ENCODE assay signal across 1 cellular context in the genomic region with DNA sequence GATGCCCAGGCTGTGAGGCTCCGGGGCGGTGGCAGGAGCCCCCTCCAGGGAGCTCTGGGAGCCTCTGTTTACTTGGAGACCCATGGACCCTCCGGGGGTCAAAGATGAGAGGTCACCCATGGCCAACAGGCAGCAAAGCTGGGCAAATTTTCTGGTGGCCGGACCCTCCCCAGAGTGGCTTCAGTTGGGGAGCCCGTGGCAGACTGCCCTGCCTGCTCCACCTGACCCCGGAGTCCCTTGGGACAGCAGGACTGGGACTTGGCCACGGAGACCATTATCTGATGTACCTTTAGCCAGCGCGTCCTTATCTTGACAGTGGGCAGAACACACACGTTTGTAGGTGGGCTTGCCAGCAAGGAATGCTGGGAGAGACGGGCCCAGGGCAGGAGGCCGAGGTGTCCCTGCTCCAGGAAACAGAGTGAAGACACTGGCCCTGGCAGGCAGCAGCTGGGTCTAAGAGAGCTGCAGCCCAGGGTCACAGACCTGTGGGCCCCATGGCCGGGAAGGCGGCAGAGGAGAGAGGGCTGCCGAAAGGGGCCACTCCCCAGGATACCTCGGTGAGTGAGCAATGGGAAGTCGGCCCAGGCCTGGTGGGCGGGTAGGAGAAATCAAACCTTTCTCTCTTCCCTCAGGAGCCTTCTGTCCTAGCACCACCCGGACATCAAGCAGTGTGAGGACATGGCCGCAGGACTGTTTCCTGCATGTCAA.
TF ChIP-seq lines count a peak whose summit lies in the region.

A gene (minus strand): TSS at position 280 of the 708 bp plus-strand sequence. CDS start 160 bp downstream, at position 120.
A gene (plus strand): TSS at position 412 of the 708 bp plus-strand sequence. CDS start 83 bp downstream, at position 495.

TF ChIP-seq in HepG2, 621 proteins besides CTCF, POLR2A, EP300 and RAD21 (continued from another document and continues in another):
- TF ChIP-seq, protein P1, sequence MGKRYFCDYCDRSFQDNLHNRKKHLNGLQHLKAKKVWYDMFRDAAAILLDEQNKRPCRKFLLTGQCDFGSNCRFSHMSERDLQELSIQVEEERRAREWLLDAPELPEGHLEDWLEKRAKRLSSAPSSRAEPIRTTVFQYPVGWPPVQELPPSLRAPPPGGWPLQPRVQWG (CRISPR knock-in tag; IDR thresholded peaks at IDR 0.05; ENCODE audit: borderline replicate concordance, low read depth), result 0 out of 2 replicates have a peak, but pooled peaks have one; percentile 19
- TF ChIP-seq ZNF557 (CRISPR knock-in tag; IDR thresholded peaks at IDR 0.05) (no peak), ZNF430 (CRISPR knock-in tag; IDR thresholded peaks at IDR 0.05) (no peak), POLR2AphosphoS5 (IDR thresholded peaks at IDR 0.05; ENCODE audit: low read depth, low read length) (peak; percentile 78), TP53 (CRISPR knock-in tag; conservative IDR thresholded peaks at IDR 0.05) (0 out of 2 replicates have a peak, but pooled peaks have one; percentile 44), MTF2 (CRISPR knock-in tag; IDR thresholded peaks at IDR 0.05; ENCODE audit: borderline replicate concordance) (no peak), BORCS8-MEF2B (CRISPR knock-in tag; IDR thresholded peaks at IDR 0.05) (peak; percentile 33; the same call in 1 of the 2 replicates), ZNF761 (CRISPR knock-in tag; conservative IDR thresholded peaks at IDR 0.05) (0 out of 2 replicates have a peak, but pooled peaks have one; percentile 29), HNF4A (CRISPR knock-in tag; IDR thresholded peaks at IDR 0.05) (peak; percentile 72), CBX5 (CRISPR knock-in tag; IDR thresholded peaks at IDR 0.05; ENCODE audit: borderline replicate concordance) (peak; percentile 67; the same call in 1 of the 2 replicates), PAX8 (CRISPR knock-in tag; IDR thresholded peaks at IDR 0.05; ENCODE audit: borderline replicate concordance) (0 out of 2 replicates have a peak, but pooled peaks have one; percentile 29), THAP11 (CRISPR knock-in tag; IDR thresholded peaks at IDR 0.05) (peak; percentile 89), EEA1 (CRISPR knock-in tag; IDR thresholded peaks at IDR 0.05; ENCODE audit: borderline replicate concordance) (no peak), TOE1 (CRISPR knock-in tag; IDR thresholded peaks at IDR 0.05) (0 out of 2 replicates have a peak, but pooled peaks have one; percentile 4), KLF15 (CRISPR knock-in tag; IDR thresholded peaks at IDR 0.05; ENCODE audit: borderline replicate concordance) (0 out of 2 replicates have a peak, but pooled peaks have one; percentile 57), IKZF4 (CRISPR knock-in tag; IDR thresholded peaks at IDR 0.05; ENCODE audit: borderline replicate concordance, low read depth, not compliant biosample characterization) (peak; percentile 85), MAFK (conservative IDR thresholded peaks at IDR 0.05 in 1 of 2, IDR thresholded peaks at IDR 0.05 in 1 of 2; ENCODE audit: low read length in 2 of 2) (no peak), ZNF766 (CRISPR knock-in tag; IDR thresholded peaks at IDR 0.05; ENCODE audit: borderline replicate concordance) (peak; percentile 29; the same call in 1 of the 2 replicates), NFIB (CRISPR knock-in tag; IDR thresholded peaks at IDR 0.05; ENCODE audit: borderline replicate concordance) (no peak)
- TF ChIP-seq, protein P2, sequence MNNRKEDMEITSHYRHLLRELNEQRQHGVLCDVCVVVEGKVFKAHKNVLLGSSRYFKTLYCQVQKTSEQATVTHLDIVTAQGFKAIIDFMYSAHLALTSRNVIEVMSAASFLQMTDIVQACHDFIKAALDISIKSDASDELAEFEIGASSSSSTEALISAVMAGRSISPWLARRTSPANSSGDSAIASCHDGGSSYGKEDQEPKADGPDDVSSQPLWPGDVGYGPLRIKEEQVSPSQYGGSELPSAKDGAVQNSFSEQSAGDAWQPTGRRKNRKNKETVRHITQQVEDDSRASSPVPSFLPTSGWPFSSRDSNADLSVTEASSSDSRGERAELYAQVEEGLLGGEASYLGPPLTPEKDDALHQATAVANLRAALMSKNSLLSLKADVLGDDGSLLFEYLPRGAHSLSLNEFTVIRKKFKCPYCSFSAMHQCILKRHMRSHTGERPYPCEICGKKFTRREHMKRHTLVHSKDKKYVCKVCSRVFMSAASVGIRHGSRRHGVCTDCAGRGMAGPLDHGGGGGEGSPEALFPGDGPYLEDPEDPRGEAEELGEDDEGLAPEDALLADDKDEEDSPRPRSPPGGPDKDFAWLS (CRISPR knock-in tag; IDR thresholded peaks at IDR 0.05; ENCODE audit: borderline replicate concordance), result no peak
- TF ChIP-seq, protein P3, sequence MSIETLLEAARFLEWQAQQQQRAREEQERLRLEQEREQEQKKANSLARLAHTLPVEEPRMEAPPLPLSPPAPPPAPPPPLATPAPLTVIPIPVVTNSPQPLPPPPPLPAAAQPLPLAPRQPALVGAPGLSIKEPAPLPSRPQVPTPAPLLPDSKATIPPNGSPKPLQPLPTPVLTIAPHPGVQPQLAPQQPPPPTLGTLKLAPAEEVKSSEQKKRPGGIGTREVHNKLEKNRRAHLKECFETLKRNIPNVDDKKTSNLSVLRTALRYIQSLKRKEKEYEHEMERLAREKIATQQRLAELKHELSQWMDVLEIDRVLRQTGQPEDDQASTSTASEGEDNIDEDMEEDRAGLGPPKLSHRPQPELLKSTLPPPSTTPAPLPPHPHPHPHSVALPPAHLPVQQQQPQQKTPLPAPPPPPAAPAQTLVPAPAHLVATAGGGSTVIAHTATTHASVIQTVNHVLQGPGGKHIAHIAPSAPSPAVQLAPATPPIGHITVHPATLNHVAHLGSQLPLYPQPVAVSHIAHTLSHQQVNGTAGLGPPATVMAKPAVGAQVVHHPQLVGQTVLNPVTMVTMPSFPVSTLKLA (IDR thresholded peaks at IDR 0.05), result no peak
- TF ChIP-seq, protein P4, sequence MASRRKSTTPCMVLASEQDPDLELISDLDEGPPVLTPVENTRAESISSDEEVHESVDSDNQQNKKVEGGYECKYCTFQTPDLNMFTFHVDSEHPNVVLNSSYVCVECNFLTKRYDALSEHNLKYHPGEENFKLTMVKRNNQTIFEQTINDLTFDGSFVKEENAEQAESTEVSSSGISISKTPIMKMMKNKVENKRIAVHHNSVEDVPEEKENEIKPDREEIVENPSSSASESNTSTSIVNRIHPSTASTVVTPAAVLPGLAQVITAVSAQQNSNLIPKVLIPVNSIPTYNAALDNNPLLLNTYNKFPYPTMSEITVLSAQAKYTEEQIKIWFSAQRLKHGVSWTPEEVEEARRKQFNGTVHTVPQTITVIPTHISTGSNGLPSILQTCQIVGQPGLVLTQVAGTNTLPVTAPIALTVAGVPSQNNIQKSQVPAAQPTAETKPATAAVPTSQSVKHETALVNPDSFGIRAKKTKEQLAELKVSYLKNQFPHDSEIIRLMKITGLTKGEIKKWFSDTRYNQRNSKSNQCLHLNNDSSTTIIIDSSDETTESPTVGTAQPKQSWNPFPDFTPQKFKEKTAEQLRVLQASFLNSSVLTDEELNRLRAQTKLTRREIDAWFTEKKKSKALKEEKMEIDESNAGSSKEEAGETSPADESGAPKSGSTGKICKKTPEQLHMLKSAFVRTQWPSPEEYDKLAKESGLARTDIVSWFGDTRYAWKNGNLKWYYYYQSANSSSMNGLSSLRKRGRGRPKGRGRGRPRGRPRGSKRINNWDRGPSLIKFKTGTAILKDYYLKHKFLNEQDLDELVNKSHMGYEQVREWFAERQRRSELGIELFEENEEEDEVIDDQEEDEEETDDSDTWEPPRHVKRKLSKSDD (CRISPR knock-in tag; IDR thresholded peaks at IDR 0.05; ENCODE audit: low read depth), result peak; percentile 34; the same call in 1 of the 2 replicates
- TF ChIP-seq, protein P5, sequence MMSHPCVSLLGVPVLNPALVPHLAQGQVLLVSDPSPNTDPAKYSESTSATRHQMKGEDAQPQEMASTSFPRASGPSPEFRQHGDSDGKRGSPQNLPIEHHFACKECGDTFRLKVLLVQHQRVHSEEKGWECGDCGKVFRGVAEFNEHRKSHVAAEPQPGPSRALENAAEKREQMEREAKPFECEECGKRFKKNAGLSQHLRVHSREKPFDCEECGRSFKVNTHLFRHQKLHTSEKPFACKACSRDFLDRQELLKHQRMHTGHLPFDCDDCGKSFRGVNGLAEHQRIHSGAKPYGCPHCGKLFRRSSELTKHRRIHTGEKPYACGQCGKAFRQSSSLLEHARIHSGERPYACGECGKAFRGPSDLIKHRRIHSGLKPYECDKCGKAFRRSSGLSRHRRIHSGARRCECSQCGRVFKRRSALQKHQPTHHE (CRISPR knock-in tag; IDR thresholded peaks at IDR 0.05; ENCODE audit: borderline replicate concordance), result 0 out of 2 replicates have a peak, but pooled peaks have one; percentile 83
- TF ChIP-seq, protein P6, sequence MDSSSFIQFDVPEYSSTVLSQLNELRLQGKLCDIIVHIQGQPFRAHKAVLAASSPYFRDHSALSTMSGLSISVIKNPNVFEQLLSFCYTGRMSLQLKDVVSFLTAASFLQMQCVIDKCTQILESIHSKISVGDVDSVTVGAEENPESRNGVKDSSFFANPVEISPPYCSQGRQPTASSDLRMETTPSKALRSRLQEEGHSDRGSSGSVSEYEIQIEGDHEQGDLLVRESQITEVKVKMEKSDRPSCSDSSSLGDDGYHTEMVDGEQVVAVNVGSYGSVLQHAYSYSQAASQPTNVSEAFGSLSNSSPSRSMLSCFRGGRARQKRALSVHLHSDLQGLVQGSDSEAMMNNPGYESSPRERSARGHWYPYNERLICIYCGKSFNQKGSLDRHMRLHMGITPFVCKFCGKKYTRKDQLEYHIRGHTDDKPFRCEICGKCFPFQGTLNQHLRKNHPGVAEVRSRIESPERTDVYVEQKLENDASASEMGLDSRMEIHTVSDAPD (CRISPR knock-in tag; IDR thresholded peaks at IDR 0.05), result no peak
- TF ChIP-seq, protein P7, sequence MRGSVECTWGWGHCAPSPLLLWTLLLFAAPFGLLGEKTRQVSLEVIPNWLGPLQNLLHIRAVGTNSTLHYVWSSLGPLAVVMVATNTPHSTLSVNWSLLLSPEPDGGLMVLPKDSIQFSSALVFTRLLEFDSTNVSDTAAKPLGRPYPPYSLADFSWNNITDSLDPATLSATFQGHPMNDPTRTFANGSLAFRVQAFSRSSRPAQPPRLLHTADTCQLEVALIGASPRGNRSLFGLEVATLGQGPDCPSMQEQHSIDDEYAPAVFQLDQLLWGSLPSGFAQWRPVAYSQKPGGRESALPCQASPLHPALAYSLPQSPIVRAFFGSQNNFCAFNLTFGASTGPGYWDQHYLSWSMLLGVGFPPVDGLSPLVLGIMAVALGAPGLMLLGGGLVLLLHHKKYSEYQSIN (CRISPR knock-in tag; IDR thresholded peaks at IDR 0.05; ENCODE audit: borderline replicate concordance), result no peak; the same call in 1 of the 2 replicates
- TF ChIP-seq, protein P8, sequence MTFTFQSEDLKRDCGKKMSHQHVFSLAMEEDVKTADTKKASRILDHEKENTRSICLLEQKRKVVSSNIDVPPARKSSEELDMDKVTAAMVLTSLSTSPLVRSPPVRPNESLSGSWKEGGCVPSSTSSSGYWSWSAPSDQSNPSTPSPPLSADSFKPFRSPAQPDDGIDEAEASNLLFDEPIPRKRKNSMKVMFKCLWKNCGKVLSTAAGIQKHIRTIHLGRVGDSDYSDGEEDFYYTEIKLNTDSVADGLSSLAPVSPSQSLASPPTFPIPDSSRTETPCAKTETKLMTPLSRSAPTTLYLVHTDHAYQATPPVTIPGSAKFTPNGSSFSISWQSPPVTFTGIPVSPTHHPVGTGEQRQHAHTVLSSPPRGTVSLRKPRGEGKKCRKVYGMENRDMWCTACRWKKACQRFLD (CRISPR knock-in tag; IDR thresholded peaks at IDR 0.05; ENCODE audit: borderline replicate concordance), result no peak; the same call in 1 of the 2 replicates
- TF ChIP-seq, protein P9, sequence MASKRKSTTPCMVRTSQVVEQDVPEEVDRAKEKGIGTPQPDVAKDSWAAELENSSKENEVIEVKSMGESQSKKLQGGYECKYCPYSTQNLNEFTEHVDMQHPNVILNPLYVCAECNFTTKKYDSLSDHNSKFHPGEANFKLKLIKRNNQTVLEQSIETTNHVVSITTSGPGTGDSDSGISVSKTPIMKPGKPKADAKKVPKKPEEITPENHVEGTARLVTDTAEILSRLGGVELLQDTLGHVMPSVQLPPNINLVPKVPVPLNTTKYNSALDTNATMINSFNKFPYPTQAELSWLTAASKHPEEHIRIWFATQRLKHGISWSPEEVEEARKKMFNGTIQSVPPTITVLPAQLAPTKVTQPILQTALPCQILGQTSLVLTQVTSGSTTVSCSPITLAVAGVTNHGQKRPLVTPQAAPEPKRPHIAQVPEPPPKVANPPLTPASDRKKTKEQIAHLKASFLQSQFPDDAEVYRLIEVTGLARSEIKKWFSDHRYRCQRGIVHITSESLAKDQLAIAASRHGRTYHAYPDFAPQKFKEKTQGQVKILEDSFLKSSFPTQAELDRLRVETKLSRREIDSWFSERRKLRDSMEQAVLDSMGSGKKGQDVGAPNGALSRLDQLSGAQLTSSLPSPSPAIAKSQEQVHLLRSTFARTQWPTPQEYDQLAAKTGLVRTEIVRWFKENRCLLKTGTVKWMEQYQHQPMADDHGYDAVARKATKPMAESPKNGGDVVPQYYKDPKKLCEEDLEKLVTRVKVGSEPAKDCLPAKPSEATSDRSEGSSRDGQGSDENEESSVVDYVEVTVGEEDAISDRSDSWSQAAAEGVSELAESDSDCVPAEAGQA (IDR thresholded peaks at IDR 0.05; ENCODE audit: low read depth), result peak; percentile 12; the same call in 1 of the 2 replicates
- TF ChIP-seq, protein P9 (CRISPR knock-in tag; IDR thresholded peaks at IDR 0.05; ENCODE audit: borderline replicate concordance), result peak; percentile 53; the same call in 1 of the 2 replicates
